10 cellular contexts compared by ENCODE assay signal in the genomic region with DNA sequence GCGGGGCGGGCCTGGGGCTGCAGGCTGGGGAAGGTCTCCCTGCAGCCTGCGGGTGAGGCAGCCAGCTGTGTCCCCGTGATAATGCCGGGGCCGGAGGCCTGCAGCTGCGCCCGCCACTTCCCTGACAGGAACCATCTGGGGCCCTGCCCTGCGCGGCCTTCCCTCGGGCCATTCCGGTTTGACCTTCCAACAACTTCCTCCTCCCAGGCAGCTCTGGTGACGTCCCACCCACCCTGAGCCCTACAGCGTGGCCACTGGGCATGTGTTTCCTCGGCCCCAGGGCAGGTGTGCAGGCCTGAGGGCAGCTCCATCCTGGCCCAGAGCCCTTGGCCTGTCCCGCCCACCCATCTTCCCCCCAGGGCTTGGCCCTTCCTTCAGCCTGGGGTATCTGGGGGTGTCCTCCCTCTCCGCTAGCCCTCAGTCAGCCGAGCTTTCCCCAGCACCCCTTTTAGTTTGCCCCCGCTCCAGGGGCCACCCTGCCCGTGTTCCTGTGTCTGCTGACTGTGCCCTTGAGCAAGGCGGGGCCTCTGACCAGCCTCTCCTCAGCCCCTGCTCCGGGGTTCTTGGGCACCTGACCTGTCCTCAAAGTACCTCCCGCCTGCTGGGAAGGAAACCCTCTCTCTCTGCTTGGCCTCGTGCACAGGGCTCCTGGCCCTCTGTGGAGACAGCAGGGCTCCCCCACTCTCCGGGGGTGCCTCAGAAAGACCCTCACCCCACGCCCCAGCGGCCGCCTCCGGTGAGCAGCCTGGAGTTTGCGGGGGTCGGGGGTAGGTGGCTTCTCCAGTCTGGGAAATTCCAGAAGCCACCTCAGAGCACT. TPM values are rescaled to one million over a fixed set of nuclear protein-coding genes. Genes with fewer than 3 reads are reported as not detected.
DNase-seq lines count a peak whose midpoint lies in the region; FAIRE-seq and TF ChIP-seq lines count a peak whose summit lies in the region.
"Had no signal": no experiment of that assay in that cellular context is flagged by ENCODE, and none has a peak within 500 bp of the region (broad histone marks: within the 10 kb centered on the region; RNA-seq: fewer than 3 reads in every experiment).

A gene (minus strand): TSS at position 180 of the 817 bp plus-strand sequence. CDS start 400 bp downstream, outside the sequence.

- peak within 1 kb of the TSS; percentile 94 for H2AK5ac ChIP-seq in neuronal stem cell (ENCODE audit: low read depth, low read length)

- H3K27me3 ChIP-seq in DOHH2 (ENCODE audit: control insufficient read depth, low read length) (0 out of 2 replicates have a peak, but pooled peaks cover 4% of the 10 kb centered on the region), MM.1S (replicated peaks; ENCODE audit: insufficient read depth, low read length) (no peaks in the 10 kb centered on the region), neuronal stem cell (ENCODE audit: control insufficient read depth in 3 of 3, insufficient read depth in 3 of 3, low read depth in 1 of 3, low read length in 3 of 3) (peaks cover 0 to 55% (median 0%) of the 10 kb centered on the region in 3 experiments), smooth muscle cell (ENCODE audit: low read depth) (no peaks in the 10 kb centered on the region)

- H3K79me1 ChIP-seq in neuronal stem cell (ENCODE audit: low read depth, low read length): no peaks in the 10 kb centered on the region

- TF ChIP-seq CTCF in DOHH2 (IDR thresholded peaks at IDR 0.05; ENCODE audit: low read depth, low read length, poor library complexity, severe bottlenecking) (no peak), MM.1S (IDR thresholded peaks at IDR 0.05; ENCODE audit: low read length) (no peak), smooth muscle cell (IDR thresholded peaks at IDR 0.05; ENCODE audit: borderline replicate concordance, insufficient read depth, poor library complexity, severe bottlenecking) (no peak)

- H2BK120ac ChIP-seq in neuronal stem cell (ENCODE audit: low read depth, low read length): peak within 1 kb of the TSS; percentile 54

- no peaks in the 10 kb centered on the region for H4K20me1 ChIP-seq in DOHH2 (ENCODE audit: control insufficient read depth, insufficient read depth, low read depth, low read length)
- H4K20me1 ChIP-seq in MM.1S (ENCODE audit: insufficient read depth, low read length): no peaks in the 10 kb centered on the region
- no peaks in the 10 kb centered on the region for H4K20me1 ChIP-seq in smooth muscle cell (ENCODE audit: low read depth)

- peaks cover 7% of the 10 kb centered on the region for H3K79me2 ChIP-seq in DOHH2 (ENCODE audit: control insufficient read depth, low read length)
- peaks cover 69% of the 10 kb centered on the region for H3K79me2 ChIP-seq in MM.1S (ENCODE audit: low read length)
- H3K79me2 ChIP-seq in smooth muscle cell (ENCODE audit: low read depth): no peaks in the 10 kb centered on the region

- FAIRE-seq in HTR-8/SVneo (lab: Jason Lieb, UNC): no peak
- FAIRE-seq: G401.6 had no signal

- H3K4me3 ChIP-seq in DOHH2 (ENCODE audit: low read length) (peak within 1 kb of the TSS; percentile 59), MM.1S (ENCODE audit: low read length) (peak within 1 kb of the TSS; percentile 79), neuronal stem cell (ENCODE audit: low read length in 2 of 2) (no peak within 1 kb of the TSS), smooth muscle cell (no peak within 1 kb of the TSS)

- H3K9ac ChIP-seq in MM.1S (ENCODE audit: low read length): peak within 1 kb of the TSS; percentile 83
- H3K9ac ChIP-seq in neuronal stem cell (ENCODE audit: low read depth, low read length, poor library complexity): no peak within 1 kb of the TSS
- no peak within 1 kb of the TSS for H3K9ac ChIP-seq in smooth muscle cell (ENCODE audit: low read depth)

- no peak within 1 kb of the TSS for H3K4ac ChIP-seq in neuronal stem cell (ENCODE audit: low read length)

- H3F3A ChIP-seq in DOHH2 (ENCODE audit: control insufficient read depth, insufficient read depth) (peaks cover 28% of the 10 kb centered on the region), MM.1S (ENCODE audit: insufficient read depth, low read length) (peaks cover 12% of the 10 kb centered on the region; the same call in 1 of the 2 replicates), smooth muscle cell (ENCODE audit: low read depth) (no peaks in the 10 kb centered on the region)

- H4K91ac ChIP-seq in neuronal stem cell (ENCODE audit: low read depth, low read length, poor library complexity): no peak within 1 kb of the TSS

- H3K9me2 ChIP-seq in DOHH2 (replicated peaks; ENCODE audit: control insufficient read depth, low read length) (no peaks in the 10 kb centered on the region), MM.1S (replicated peaks; ENCODE audit: insufficient read depth, low read length) (no peaks in the 10 kb centered on the region)

- peak; percentile 69 for DNase-seq in MM.1S
- DNase-seq in epidermal melanocyte (ENCODE audit: insufficient read length, low spot score): peak; percentile 54
- DNase-seq in neuronal stem cell (ENCODE audit: low spot score): no peak
- DNase-seq in HTR-8/SVneo (ENCODE audit: insufficient read length, low spot score): no peak
- no peak for DNase-seq in cortex of kidney (lab: John Stamatoyannopoulos, UW)
- DNase-seq in smooth muscle cell (lab: John Stamatoyannopoulos, UW; ENCODE audit: unreplicated experiment): no peak
- no peak for DNase-seq in dedifferentiated amniotic fluid mesenchymal stem cell (ENCODE audit: extremely low spot score)

- H3K4me2 ChIP-seq in DOHH2 (ENCODE audit: low read length) (peak within 1 kb of the TSS; percentile 88), MM.1S (ENCODE audit: low read depth, low read length) (peak within 1 kb of the TSS; percentile 95), neuronal stem cell (ENCODE audit: insufficient read depth, low read length, poor library complexity, severe bottlenecking) (no peak within 1 kb of the TSS), smooth muscle cell (no peak within 1 kb of the TSS)

- no peak within 1 kb of the TSS for H2AFZ ChIP-seq in MM.1S (ENCODE audit: low read length)
- H2AFZ ChIP-seq in neuronal stem cell (ENCODE audit: low read length): no peak within 1 kb of the TSS
- no peak within 1 kb of the TSS for H2AFZ ChIP-seq in smooth muscle cell (ENCODE audit: low read depth)

- H4K8ac ChIP-seq in neuronal stem cell (ENCODE audit: low read depth, low read length): no peak within 1 kb of the TSS

- H3K9me3 ChIP-seq in DOHH2 (ENCODE audit: control insufficient read depth, insufficient read depth, low read length) (no peaks in the 10 kb centered on the region), MM.1S (replicated peaks; ENCODE audit: insufficient read depth, low read length) (no peaks in the 10 kb centered on the region), neuronal stem cell (replicated peaks in 1 of 2; ENCODE audit: control insufficient read depth in 2 of 2, insufficient read depth in 1 of 2, low read depth in 1 of 2, low read length in 2 of 2) (no peaks in the 10 kb centered on the region), smooth muscle cell (replicated peaks; ENCODE audit: low read depth) (no peaks in the 10 kb centered on the region)

- peak within 1 kb of the TSS; percentile 21 for H3K14ac ChIP-seq in neuronal stem cell (ENCODE audit: low read length)

- no peak within 1 kb of the TSS for H2BK12ac ChIP-seq in neuronal stem cell (ENCODE audit: low read length)

- H3K18ac ChIP-seq in neuronal stem cell (ENCODE audit: low read length): peak within 1 kb of the TSS; percentile 58

- H2BK15ac ChIP-seq in neuronal stem cell (ENCODE audit: low read length): no peak within 1 kb of the TSS

- no peaks in the 10 kb centered on the region for H3K36me3 ChIP-seq in DOHH2 (ENCODE audit: control insufficient read depth, low read length)
- no peaks in the 10 kb centered on the region for H3K36me3 ChIP-seq in MM.1S (replicated peaks; ENCODE audit: insufficient read depth, low read length)
- no peaks in the 10 kb centered on the region for H3K36me3 ChIP-seq in neuronal stem cell (replicated peaks in 1 of 2; ENCODE audit: control insufficient read depth in 2 of 2, insufficient read depth in 2 of 2, low read length in 2 of 2)
- no peaks in the 10 kb centered on the region for H3K36me3 ChIP-seq in smooth muscle cell (ENCODE audit: low read depth)

- no CpG with 5 or more reads among the region's 31 CpGs for WGBS in neuronal stem cell (ENCODE audit: extremely low coverage in 2 of 2, insufficient read length in 2 of 2, insufficient replicate concordance in 1 of 2), 2 donors
- 85% methylated on average over 30 of the region's 31 CpGs for whole genome bisulfite sequencing in smooth muscle cell (ENCODE audit: low lambda C conversion rate)

- H3K23ac ChIP-seq in neuronal stem cell (ENCODE audit: low read depth, low read length, poor library complexity): peak within 1 kb of the TSS; percentile 91

- no peak within 1 kb of the TSS for H2BK5ac ChIP-seq in neuronal stem cell (ENCODE audit: low read length)

- H3K4me1 ChIP-seq in DOHH2 (ENCODE audit: control insufficient read depth, low read length): peaks cover 98% of the 10 kb centered on the region
- H3K4me1 ChIP-seq in MM.1S (ENCODE audit: low read length): peaks cover 7% of the 10 kb centered on the region; the same call in 1 of the 2 replicates
- H3K4me1 ChIP-seq in neuronal stem cell (ENCODE audit: control insufficient read depth in 2 of 2, insufficient read depth in 1 of 2, low read depth in 1 of 2, low read length in 2 of 2): peaks cover 0 to 5% of the 10 kb centered on the region in 2 donors
- H3K4me1 ChIP-seq in smooth muscle cell (ENCODE audit: low read depth): no peaks in the 10 kb centered on the region

- H3K27ac ChIP-seq in DOHH2 (ENCODE audit: low read depth, low read length): peak within 1 kb of the TSS; percentile 98
- peak within 1 kb of the TSS; percentile 88 for H3K27ac ChIP-seq in MM.1S (ENCODE audit: low read length)
- no peak within 1 kb of the TSS for H3K27ac ChIP-seq in neuronal stem cell (replicated peaks; ENCODE audit: low read length)
- no peak within 1 kb of the TSS for H3K27ac ChIP-seq in smooth muscle cell (ENCODE audit: low read depth)

RNA-seq across cellular contexts. Expression of the gene that starts here (rescaled TPM):
- polyA plus RNA-seq in neuronal stem cell (2013, experiment 1 of 2): 8.3 TPM
- polyA plus RNA-seq in neuronal stem cell (2013, experiment 2 of 2): 8.0 TPM
- 0.45 TPM in 1 of 2 replicates, not detected in the other for total RNA-seq in smooth muscle cell
- 0.25 and 0.87 TPM in 2 replicates for polyA plus RNA-seq in smooth muscle cell
- total RNA-seq: NCI-H460 had no signal

Comparison
In these comparisons a context has a peak if more than half of its experiments do, and no peak if none do; other contexts are left out.
1. H3K27ac ChIP-seq: peak in DOHH2 (single experiment) and MM.1S (single experiment); none in neuronal stem cell (single experiment) and smooth muscle cell (single experiment).
2. H3K4me2 ChIP-seq: peak in DOHH2 (single experiment) and MM.1S (single experiment); none in neuronal stem cell (single experiment) and smooth muscle cell (single experiment).
3. H3K4me3 ChIP-seq: peak in DOHH2 (single experiment) and MM.1S (single experiment); none in neuronal stem cell (0 of 2) and smooth muscle cell (single experiment).
4. DNase-seq: peak in MM.1S (single experiment) and epidermal melanocyte (single experiment); none in neuronal stem cell (single experiment), HTR-8/SVneo (single experiment), cortex of kidney (single experiment), smooth muscle cell (single experiment) and dedifferentiated amniotic fluid mesenchymal stem cell (single experiment).